In genomic region chr14:81427348-81428058, GRCh38 we compare ENCODE assay signal across 1 cellular context.
A peak's percentile ranks its signal among the peaks of the same experiment; 100 is the strongest.
TF ChIP-seq lines count a peak whose summit lies in the region.

No MANE protein-coding gene starts in this region.

TF ChIP-seq in K562, 482 proteins besides CTCF, POLR2A, EP300 and RAD21 (continued from another document and continues in another):
- 0 out of 2 replicates have a peak, but pooled peaks have one; percentile 35 for TF ChIP-seq MITF (IDR thresholded peaks at IDR 0.05)
- TF ChIP-seq DPF2 (IDR thresholded peaks at IDR 0.05) = peak; percentile 97
- TF ChIP-seq TCF7 (IDR thresholded peaks at IDR 0.05; ENCODE audit: borderline replicate concordance) = no peak
- no peak; the same call in 1 of the 2 replicates for TF ChIP-seq MECOM (CRISPR knock-in tag; IDR thresholded peaks at IDR 0.05)
- no peak for TF ChIP-seq BRCA1 (IDR thresholded peaks at IDR 0.05)
- TF ChIP-seq BRCA1 (CRISPR knock-in tag; IDR thresholded peaks at IDR 0.05) = no peak
- no peak; the same call in 1 of the 2 replicates for TF ChIP-seq RB1 (IDR thresholded peaks at IDR 0.05; ENCODE audit: low read depth)
- no peak for TF ChIP-seq FIP1L1 (IDR thresholded peaks at IDR 0.05; ENCODE audit: low read depth, low read length, poor library complexity, severe bottlenecking)
- no peak for TF ChIP-seq TFAM (CRISPR knock-in tag; conservative IDR thresholded peaks at IDR 0.05)
- no peak for TF ChIP-seq PRMT5 (CRISPR knock-in tag; IDR thresholded peaks at IDR 0.05)
- TF ChIP-seq PYGO2 (tag; IDR thresholded peaks at IDR 0.05) = no peak
- no peak for TF ChIP-seq HMG20B (CRISPR knock-in tag; IDR thresholded peaks at IDR 0.05)
- peak; percentile 84; the same call in 1 of the 2 replicates for TF ChIP-seq ZNF395 (CRISPR knock-in tag; IDR thresholded peaks at IDR 0.05)
- no peak for TF ChIP-seq RBM17 (IDR thresholded peaks at IDR 0.05; ENCODE audit: borderline replicate concordance, low read depth, low read length)
- no peak for TF ChIP-seq NELFE (IDR thresholded peaks at IDR 0.05; ENCODE audit: insufficient read depth, insufficient read length)
- TF ChIP-seq KAT8 (IDR thresholded peaks at IDR 0.05; ENCODE audit: low read depth) = no peak
- peak; percentile 97 for TF ChIP-seq ETV1 (tag; conservative IDR thresholded peaks at IDR 0.05; ENCODE audit: low read depth)
- TF ChIP-seq FOXO4 (CRISPR knock-in tag; IDR thresholded peaks at IDR 0.05) = no peak
- TF ChIP-seq SMARCC2 (IDR thresholded peaks at IDR 0.05; ENCODE audit: low read depth) = peak; percentile 77
- no peak for TF ChIP-seq MBD1 (CRISPR knock-in tag; IDR thresholded peaks at IDR 0.05)
- no peak for TF ChIP-seq MCM3 (IDR thresholded peaks at IDR 0.05)
- peak; percentile 99 for TF ChIP-seq TFAP4 (CRISPR knock-in tag; IDR thresholded peaks at IDR 0.05; ENCODE audit: borderline replicate concordance)
- TF ChIP-seq ZNF121 (CRISPR knock-in tag; conservative IDR thresholded peaks at IDR 0.05) = no peak
- no peak for TF ChIP-seq MTF1 (CRISPR knock-in tag; IDR thresholded peaks at IDR 0.05; ENCODE audit: borderline replicate concordance)
- no peak for TF ChIP-seq ZNF347 (CRISPR knock-in tag; IDR thresholded peaks at IDR 0.05; ENCODE audit: low read depth)
- TF ChIP-seq ZNF436 (CRISPR knock-in tag; IDR thresholded peaks at IDR 0.05) = no peak
- TF ChIP-seq ZBTB7A (IDR thresholded peaks at IDR 0.05; ENCODE audit: borderline replicate concordance, control insufficient read depth, low read depth, low read length) = no peak
- no peak for TF ChIP-seq ZNF507 (tag; conservative IDR thresholded peaks at IDR 0.05)
- TF ChIP-seq ELK1 (CRISPR knock-in tag; IDR thresholded peaks at IDR 0.05) = no peak
- TF ChIP-seq MAFG (tag; conservative IDR thresholded peaks at IDR 0.05) = peak; percentile 69
- no peak for TF ChIP-seq TARDBP (IDR thresholded peaks at IDR 0.05)
- no peak for TF ChIP-seq NR1H2 (CRISPR knock-in tag; IDR thresholded peaks at IDR 0.05)
- TF ChIP-seq HDAC8 (tag; IDR thresholded peaks at IDR 0.05) = no peak
- no peak for TF ChIP-seq YBX1 (IDR thresholded peaks at IDR 0.05)
- TF ChIP-seq ZNF324 (CRISPR knock-in tag; IDR thresholded peaks at IDR 0.05) = no peak
- TF ChIP-seq ZKSCAN3 (CRISPR knock-in tag; IDR thresholded peaks at IDR 0.05) = no peak
- TF ChIP-seq POLR2B (IDR thresholded peaks at IDR 0.05; ENCODE audit: low read depth, partially characterized antibody) = peak; percentile 37
- no peak for TF ChIP-seq ZNF280A (IDR thresholded peaks at IDR 0.05; ENCODE audit: low read depth, partially characterized antibody)
- TF ChIP-seq TRIM28 (IDR thresholded peaks at IDR 0.05) = no peak
- TF ChIP-seq NFYB (IDR thresholded peaks at IDR 0.05; ENCODE audit: extremely low read depth, insufficient read length) = no peak
- TF ChIP-seq SOX6 (IDR thresholded peaks at IDR 0.05) = peak; percentile 79
- peak in 1 of 2 experiments; percentile 77; a peak in 1 of 4 replicates for TF ChIP-seq SIN3A (IDR thresholded peaks at IDR 0.05; ENCODE audit: borderline replicate concordance in 2 of 2, control insufficient read depth in 1 of 2, low read depth in 2 of 2, low read length in 2 of 2)
- no peak for TF ChIP-seq ZC3H11A (IDR thresholded peaks at IDR 0.05; ENCODE audit: low read depth, low read length)
- no peak for TF ChIP-seq CSDE1 (IDR thresholded peaks at IDR 0.05)
- no peak for TF ChIP-seq ZNF253 (CRISPR knock-in tag; conservative IDR thresholded peaks at IDR 0.05)
- TF ChIP-seq CUX1 (CRISPR knock-in tag; IDR thresholded peaks at IDR 0.05) = no peak
- TF ChIP-seq SRSF9 (IDR thresholded peaks at IDR 0.05; ENCODE audit: borderline replicate concordance, low read depth, low read length) = no peak
- no peak for TF ChIP-seq ZNF449 (CRISPR knock-in tag; IDR thresholded peaks at IDR 0.05)
- TF ChIP-seq CLOCK (CRISPR knock-in tag; IDR thresholded peaks at IDR 0.05; ENCODE audit: borderline replicate concordance) = no peak
- TF ChIP-seq U2AF1 (optimal IDR thresholded peaks at IDR 0.05; ENCODE audit: low read depth, low read length) = no peak
- TF ChIP-seq ZNF551 (CRISPR knock-in tag; IDR thresholded peaks at IDR 0.05) = no peak
